In the genomic region with DNA sequence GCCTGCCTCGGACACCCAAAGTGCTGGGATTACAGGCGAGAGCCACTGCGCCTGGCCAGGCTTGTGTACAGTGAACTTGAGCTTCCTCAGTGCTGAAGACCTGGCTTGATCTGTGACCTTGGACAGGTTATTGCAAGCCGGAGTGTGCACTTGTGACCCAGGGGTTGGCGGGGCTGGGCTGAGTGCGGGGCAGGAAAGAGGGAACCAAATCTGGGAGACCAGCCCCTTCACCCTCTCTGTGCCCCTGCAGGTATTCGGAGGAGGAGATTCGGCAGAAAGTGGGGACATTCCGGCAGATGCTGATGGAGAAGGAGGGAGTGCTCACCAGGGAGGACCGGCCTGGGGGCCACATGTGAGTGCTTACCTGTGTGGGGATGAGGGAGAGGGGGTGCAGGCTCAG, we compare ENCODE assay signal across 36 cellular contexts. TPM values are rescaled to one million over a fixed set of nuclear protein-coding genes. Genes with fewer than 3 reads are reported as not detected.
"Had no signal": no experiment of that assay in that cellular context is flagged by ENCODE, and none has a peak within 500 bp of the region (broad histone marks: within the 10 kb centered on the region; RNA-seq: fewer than 3 reads in every experiment).

No MANE protein-coding gene starts in this region.

- H3K36me3 Mint-ChIP-seq: activated CD8-positive, alpha-beta memory T cell treated with anti-CD3 and anti-CD28 coated beads, Interleukin-2, amount 10 ng/mL, durations not matched to agents 7 days and 5 days; activated naive CD4-positive, alpha-beta T cell treated with anti-CD3 and anti-CD28 coated beads, Interleukin-2, amount 50 U/mL, for 24 hours; activated naive CD8-positive, alpha-beta T cell treated with anti-CD3 and anti-CD28 coated beads for 36 hours had no signal

- H3K36me3 ChIP-seq: adrenal gland had no signal

- H3K4me3 ChIP-seq: adrenal gland, coronary artery, dorsolateral prefrontal cortex had no signal

- ATAC-seq: activated CD4-positive, CD25-positive, alpha-beta regulatory T cell treated with anti-CD3 and anti-CD28 coated beads, Interleukin-2, amount 50 U/mL, for 24 hours; activated CD8-positive, alpha-beta memory T cell treated with anti-CD3 and anti-CD28 coated beads, Interleukin-2, amount 10 ng/mL, durations not matched to agents 7 days and 5 days; activated CD8-positive, alpha-beta T cell treated with anti-CD3 and anti-CD28 coated beads, Interleukin-2, amount 10 ng/mL, durations not matched to agents 7 days and 5 days; activated naive CD8-positive, alpha-beta T cell treated with anti-CD3 and anti-CD28 coated beads, Interleukin-2, amount 50 U/mL, for 24 hours; esophagus mucosa had no signal

- H3K4me1 Mint-ChIP-seq: activated B cell treated with CpG ODN at 0.5 μM for 24 hours; activated CD8-positive, alpha-beta memory T cell treated with anti-CD3 and anti-CD28 coated beads, Interleukin-2, amount 10 ng/mL, durations not matched to agents 7 days and 5 days; activated naive CD4-positive, alpha-beta T cell treated with anti-CD3 and anti-CD28 coated beads, Interleukin-2, amount 50 U/mL, for 24 hours; activated naive CD8-positive, alpha-beta T cell treated with anti-CD3 and anti-CD28 coated beads for 36 hours; activated naive CD8-positive, alpha-beta T cell treated with anti-CD3 and anti-CD28 coated beads, Interleukin-2, amount 50 U/mL, for 24 hours; central memory CD8-positive, alpha-beta T cell; endodermal cell had no signal

- H3K4me1 ChIP-seq: adrenal gland had no signal

- H3K4me3 Mint-ChIP-seq: activated B cell treated with CpG ODN at 0.5 μM for 24 hours; activated CD8-positive, alpha-beta memory T cell treated with anti-CD3 and anti-CD28 coated beads, Interleukin-2, amount 10 ng/mL, durations not matched to agents 7 days and 5 days; activated CD8-positive, alpha-beta T cell treated with anti-CD3 and anti-CD28 coated beads, Interleukin-2, amount 10 ng/mL, durations not matched to agents 7 days and 5 days; activated naive CD4-positive, alpha-beta T cell treated with anti-CD3 and anti-CD28 coated beads for 36 hours; activated naive CD4-positive, alpha-beta T cell treated with anti-CD3 and anti-CD28 coated beads, Interleukin-2, amount 50 U/mL, for 24 hours; activated naive CD8-positive, alpha-beta T cell treated with anti-CD3 and anti-CD28 coated beads for 36 hours; activated naive CD8-positive, alpha-beta T cell treated with anti-CD3 and anti-CD28 coated beads, Interleukin-2, amount 50 U/mL, for 24 hours; activated T-helper 1 cell treated with anti-CD3 and anti-CD28 coated beads, Interleukin-12 subunit alpha, Interleukin-12 subunit beta, Interleukin-2, Interleukin-4 antibody, amounts not matched to agents 30 ng/mL and 10 ng/mL and 1 ng/mL, durations not matched to agents 14 hours and 24 hours and 36 hours; brain; central memory CD8-positive, alpha-beta T cell; dendritic cell treated with granulocyte-macrophage colony-stimulating factor and Interleukin-4, amounts not matched to agents 40 ng/mL and 50 ng/mL, for 4 days; endodermal cell had no signal

- H3K27ac ChIP-seq: adrenal gland, coronary artery had no signal

- H3K27me3 ChIP-seq: adrenal gland, dorsolateral prefrontal cortex had no signal

- H3K9me3 ChIP-seq: adrenal gland had no signal

- H3K27me3 Mint-ChIP-seq: brain had no signal

- H3K9me3 Mint-ChIP-seq: activated B cell treated with CpG ODN at 0.5 μM for 24 hours; activated naive CD4-positive, alpha-beta T cell treated with anti-CD3 and anti-CD28 coated beads for 36 hours; activated naive CD4-positive, alpha-beta T cell treated with anti-CD3 and anti-CD28 coated beads, Interleukin-2, amount 50 U/mL, for 24 hours; activated naive CD8-positive, alpha-beta T cell treated with anti-CD3 and anti-CD28 coated beads for 36 hours; activated naive CD8-positive, alpha-beta T cell treated with anti-CD3 and anti-CD28 coated beads, Interleukin-2, amount 50 U/mL, for 24 hours; activated T-helper 1 cell treated with anti-CD3 and anti-CD28 coated beads, Interleukin-12 subunit alpha, Interleukin-12 subunit beta, Interleukin-2, Interleukin-4 antibody, amounts not matched to agents 30 ng/mL and 10 ng/mL and 1 ng/mL, durations not matched to agents 14 hours and 24 hours and 36 hours; activated T-helper 2 cell treated with anti-CD3 and anti-CD28 coated beads, Interferon-gamma antibody, Interleukin-2, Interleukin-4, amounts not matched to agents 10 μg/mL and 5 μg/mL and 100 μg/mL, durations not matched to agents 14 hours and 24 hours and 36 hours; brain; central memory CD8-positive, alpha-beta T cell; dendritic cell treated with granulocyte-macrophage colony-stimulating factor and Interleukin-4, amounts not matched to agents 40 ng/mL and 50 ng/mL, for 4 days; endodermal cell had no signal

- FAIRE-seq: bronchial epithelial cell, frontal cortex had no signal

- DNase-seq: activated B cell treated with CpG ODN at 0.5 μM for 24 hours; activated CD4-positive, alpha-beta T cell treated with anti-CD3 and anti-CD28 coated beads for 48 hours; activated CD4-positive, alpha-beta T cell treated with anti-CD3 and anti-CD28 coated beads, Interleukin-2, amount 50 U/mL, for 1 hour; activated CD4-positive, alpha-beta T cell treated with anti-CD3 and anti-CD28 coated beads, Interleukin-2, amount 50 U/mL, for 48 hours; activated CD8-positive, alpha-beta memory T cell treated with anti-CD3 and anti-CD28 coated beads, Interleukin-2, amount 10 ng/mL, durations not matched to agents 7 days and 5 days; activated CD8-positive, alpha-beta memory T cell treated with anti-CD3 and anti-CD28 coated beads, Interleukin-2, amount 50 U/mL, for 4 hours; activated CD8-positive, alpha-beta T cell treated with anti-CD3 and anti-CD28 coated beads, Interleukin-2, amount 10 ng/mL, durations not matched to agents 7 days and 5 days; activated effector memory CD4-positive, alpha-beta T cell treated with anti-CD3 and anti-CD28 coated beads, Interleukin-2, amount 50 U/mL, for 16 hours; activated naive CD4-positive, alpha-beta T cell treated with anti-CD3 and anti-CD28 coated beads for 36 hours; activated naive CD8-positive, alpha-beta T cell treated with anti-CD3 and anti-CD28 coated beads for 36 hours; activated naive CD8-positive, alpha-beta T cell treated with anti-CD3 and anti-CD28 coated beads, Interleukin-2, amount 50 U/mL, for 24 hours; activated T-cell treated with anti-CD3 and anti-CD28 coated beads, Interleukin-2, amount 50 U/mL, for 1 hour; activated T-cell treated with anti-CD3 and anti-CD28 coated beads, Interleukin-2, amount 50 U/mL, for 48 hours; adrenal gland; amygdala; aorta; dorsolateral prefrontal cortex; effector memory CD4-positive, alpha-beta T cell; endodermal cell; foreskin fibroblast; head of caudate nucleus; T-helper 2 cell had no signal

- H3K27ac Mint-ChIP-seq: activated B cell treated with CpG ODN at 0.5 μM for 24 hours; activated CD8-positive, alpha-beta memory T cell treated with anti-CD3 and anti-CD28 coated beads, Interleukin-2, amount 10 ng/mL, durations not matched to agents 7 days and 5 days; activated CD8-positive, alpha-beta T cell treated with anti-CD3 and anti-CD28 coated beads, Interleukin-2, amount 10 ng/mL, durations not matched to agents 7 days and 5 days; activated naive CD4-positive, alpha-beta T cell treated with anti-CD3 and anti-CD28 coated beads for 36 hours; activated naive CD4-positive, alpha-beta T cell treated with anti-CD3 and anti-CD28 coated beads, Interleukin-2, amount 50 U/mL, for 24 hours; activated naive CD8-positive, alpha-beta T cell treated with anti-CD3 and anti-CD28 coated beads for 36 hours; activated naive CD8-positive, alpha-beta T cell treated with anti-CD3 and anti-CD28 coated beads, Interleukin-2, amount 50 U/mL, for 24 hours; activated T-helper 1 cell treated with anti-CD3 and anti-CD28 coated beads, Interleukin-12 subunit alpha, Interleukin-12 subunit beta, Interleukin-2, Interleukin-4 antibody, amounts not matched to agents 30 ng/mL and 10 ng/mL and 1 ng/mL, durations not matched to agents 14 hours and 24 hours and 36 hours; activated T-helper 2 cell treated with anti-CD3 and anti-CD28 coated beads, Interferon-gamma antibody, Interleukin-2, Interleukin-4, amounts not matched to agents 10 μg/mL and 5 μg/mL and 100 μg/mL, durations not matched to agents 14 hours and 24 hours and 36 hours; brain; dendritic cell treated with granulocyte-macrophage colony-stimulating factor and Interleukin-4, amounts not matched to agents 40 ng/mL and 50 ng/mL, for 4 days; endodermal cell had no signal

RNA-seq across cellular contexts. Expression of gene SRRM3, which starts 46.2 kb away (rescaled TPM):
- total RNA-seq: activated B cell treated with CpG ODN at 0.5 μM for 24 hours; activated CD8-positive, alpha-beta memory T cell treated with anti-CD3 and anti-CD28 coated beads for 36 hours; activated CD8-positive, alpha-beta T cell treated with anti-CD3 and anti-CD28 coated beads, Interleukin-2, amount 10 ng/mL, durations not matched to agents 7 days and 5 days; activated naive CD4-positive, alpha-beta T cell treated with anti-CD3 and anti-CD28 coated beads for 36 hours; activated naive CD8-positive, alpha-beta T cell treated with anti-CD3 and anti-CD28 coated beads for 36 hours; activated T-helper 1 cell treated with anti-CD3 and anti-CD28 coated beads, Interleukin-12 subunit alpha, Interleukin-12 subunit beta, Interleukin-2, Interleukin-4 antibody, amounts not matched to agents 30 ng/mL and 10 ng/mL and 1 ng/mL, durations not matched to agents 14 hours and 24 hours and 36 hours; epithelial cell of proximal tubule; T-helper 1 cell treated with Interleukin-12 subunit alpha and Interleukin-12 subunit beta and Interleukin-4 antibody, amounts not matched to agents 30 ng/mL and 1 ng/mL, for 36 hours had no signal
